Comparison of ENCODE assay signal across 1 cellular context in the genomic region with DNA sequence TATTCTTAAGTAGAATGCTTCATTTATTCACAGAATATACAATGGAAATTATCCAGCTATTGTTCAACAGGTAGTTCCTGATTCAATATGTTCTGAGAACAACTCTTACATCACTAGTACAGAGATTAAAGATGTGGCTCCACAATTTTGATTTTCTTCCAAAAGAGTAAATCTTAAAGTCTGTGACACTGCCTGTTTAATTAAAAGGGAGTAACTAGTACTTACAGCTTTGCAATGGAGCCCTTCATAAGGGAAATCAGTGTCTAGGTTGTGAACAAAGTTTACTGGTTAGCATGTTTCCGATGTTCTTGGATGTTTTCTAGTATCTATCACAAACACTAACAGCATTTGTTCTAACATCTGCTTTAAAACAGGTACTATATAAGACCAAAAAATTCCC.
TF ChIP-seq lines count a peak whose summit lies in the region.

No MANE protein-coding gene starts in this region.

TF ChIP-seq in WTC11, 78 proteins besides CTCF, POLR2A, EP300 and RAD21 (continued from another document):
- TF ChIP-seq, protein P1, sequence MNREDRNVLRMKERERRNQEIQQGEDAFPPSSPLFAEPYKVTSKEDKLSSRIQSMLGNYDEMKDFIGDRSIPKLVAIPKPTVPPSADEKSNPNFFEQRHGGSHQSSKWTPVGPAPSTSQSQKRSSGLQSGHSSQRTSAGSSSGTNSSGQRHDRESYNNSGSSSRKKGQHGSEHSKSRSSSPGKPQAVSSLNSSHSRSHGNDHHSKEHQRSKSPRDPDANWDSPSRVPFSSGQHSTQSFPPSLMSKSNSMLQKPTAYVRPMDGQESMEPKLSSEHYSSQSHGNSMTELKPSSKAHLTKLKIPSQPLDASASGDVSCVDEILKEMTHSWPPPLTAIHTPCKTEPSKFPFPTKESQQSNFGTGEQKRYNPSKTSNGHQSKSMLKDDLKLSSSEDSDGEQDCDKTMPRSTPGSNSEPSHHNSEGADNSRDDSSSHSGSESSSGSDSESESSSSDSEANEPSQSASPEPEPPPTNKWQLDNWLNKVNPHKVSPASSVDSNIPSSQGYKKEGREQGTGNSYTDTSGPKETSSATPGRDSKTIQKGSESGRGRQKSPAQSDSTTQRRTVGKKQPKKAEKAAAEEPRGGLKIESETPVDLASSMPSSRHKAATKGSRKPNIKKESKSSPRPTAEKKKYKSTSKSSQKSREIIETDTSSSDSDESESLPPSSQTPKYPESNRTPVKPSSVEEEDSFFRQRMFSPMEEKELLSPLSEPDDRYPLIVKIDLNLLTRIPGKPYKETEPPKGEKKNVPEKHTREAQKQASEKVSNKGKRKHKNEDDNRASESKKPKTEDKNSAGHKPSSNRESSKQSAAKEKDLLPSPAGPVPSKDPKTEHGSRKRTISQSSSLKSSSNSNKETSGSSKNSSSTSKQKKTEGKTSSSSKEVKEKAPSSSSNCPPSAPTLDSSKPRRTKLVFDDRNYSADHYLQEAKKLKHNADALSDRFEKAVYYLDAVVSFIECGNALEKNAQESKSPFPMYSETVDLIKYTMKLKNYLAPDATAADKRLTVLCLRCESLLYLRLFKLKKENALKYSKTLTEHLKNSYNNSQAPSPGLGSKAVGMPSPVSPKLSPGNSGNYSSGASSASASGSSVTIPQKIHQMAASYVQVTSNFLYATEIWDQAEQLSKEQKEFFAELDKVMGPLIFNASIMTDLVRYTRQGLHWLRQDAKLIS (CRISPR knock-in tag; IDR thresholded peaks at IDR 0.05; ENCODE audit: borderline replicate concordance), result no peak
- TF ChIP-seq, protein P2, sequence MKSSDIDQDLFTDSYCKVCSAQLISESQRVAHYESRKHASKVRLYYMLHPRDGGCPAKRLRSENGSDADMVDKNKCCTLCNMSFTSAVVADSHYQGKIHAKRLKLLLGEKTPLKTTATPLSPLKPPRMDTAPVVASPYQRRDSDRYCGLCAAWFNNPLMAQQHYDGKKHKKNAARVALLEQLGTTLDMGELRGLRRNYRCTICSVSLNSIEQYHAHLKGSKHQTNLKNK (CRISPR knock-in tag; IDR thresholded peaks at IDR 0.05), result no peak
- TF ChIP-seq, protein P3, sequence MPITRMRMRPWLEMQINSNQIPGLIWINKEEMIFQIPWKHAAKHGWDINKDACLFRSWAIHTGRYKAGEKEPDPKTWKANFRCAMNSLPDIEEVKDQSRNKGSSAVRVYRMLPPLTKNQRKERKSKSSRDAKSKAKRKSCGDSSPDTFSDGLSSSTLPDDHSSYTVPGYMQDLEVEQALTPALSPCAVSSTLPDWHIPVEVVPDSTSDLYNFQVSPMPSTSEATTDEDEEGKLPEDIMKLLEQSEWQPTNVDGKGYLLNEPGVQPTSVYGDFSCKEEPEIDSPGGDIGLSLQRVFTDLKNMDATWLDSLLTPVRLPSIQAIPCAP (CRISPR knock-in tag; IDR thresholded peaks at IDR 0.05), result no peak
- TF ChIP-seq, protein P4, sequence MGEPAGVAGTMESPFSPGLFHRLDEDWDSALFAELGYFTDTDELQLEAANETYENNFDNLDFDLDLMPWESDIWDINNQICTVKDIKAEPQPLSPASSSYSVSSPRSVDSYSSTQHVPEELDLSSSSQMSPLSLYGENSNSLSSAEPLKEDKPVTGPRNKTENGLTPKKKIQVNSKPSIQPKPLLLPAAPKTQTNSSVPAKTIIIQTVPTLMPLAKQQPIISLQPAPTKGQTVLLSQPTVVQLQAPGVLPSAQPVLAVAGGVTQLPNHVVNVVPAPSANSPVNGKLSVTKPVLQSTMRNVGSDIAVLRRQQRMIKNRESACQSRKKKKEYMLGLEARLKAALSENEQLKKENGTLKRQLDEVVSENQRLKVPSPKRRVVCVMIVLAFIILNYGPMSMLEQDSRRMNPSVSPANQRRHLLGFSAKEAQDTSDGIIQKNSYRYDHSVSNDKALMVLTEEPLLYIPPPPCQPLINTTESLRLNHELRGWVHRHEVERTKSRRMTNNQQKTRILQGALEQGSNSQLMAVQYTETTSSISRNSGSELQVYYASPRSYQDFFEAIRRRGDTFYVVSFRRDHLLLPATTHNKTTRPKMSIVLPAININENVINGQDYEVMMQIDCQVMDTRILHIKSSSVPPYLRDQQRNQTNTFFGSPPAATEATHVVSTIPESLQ (CRISPR knock-in tag; IDR thresholded peaks at IDR 0.05), result no peak
- TF ChIP-seq, protein P5, sequence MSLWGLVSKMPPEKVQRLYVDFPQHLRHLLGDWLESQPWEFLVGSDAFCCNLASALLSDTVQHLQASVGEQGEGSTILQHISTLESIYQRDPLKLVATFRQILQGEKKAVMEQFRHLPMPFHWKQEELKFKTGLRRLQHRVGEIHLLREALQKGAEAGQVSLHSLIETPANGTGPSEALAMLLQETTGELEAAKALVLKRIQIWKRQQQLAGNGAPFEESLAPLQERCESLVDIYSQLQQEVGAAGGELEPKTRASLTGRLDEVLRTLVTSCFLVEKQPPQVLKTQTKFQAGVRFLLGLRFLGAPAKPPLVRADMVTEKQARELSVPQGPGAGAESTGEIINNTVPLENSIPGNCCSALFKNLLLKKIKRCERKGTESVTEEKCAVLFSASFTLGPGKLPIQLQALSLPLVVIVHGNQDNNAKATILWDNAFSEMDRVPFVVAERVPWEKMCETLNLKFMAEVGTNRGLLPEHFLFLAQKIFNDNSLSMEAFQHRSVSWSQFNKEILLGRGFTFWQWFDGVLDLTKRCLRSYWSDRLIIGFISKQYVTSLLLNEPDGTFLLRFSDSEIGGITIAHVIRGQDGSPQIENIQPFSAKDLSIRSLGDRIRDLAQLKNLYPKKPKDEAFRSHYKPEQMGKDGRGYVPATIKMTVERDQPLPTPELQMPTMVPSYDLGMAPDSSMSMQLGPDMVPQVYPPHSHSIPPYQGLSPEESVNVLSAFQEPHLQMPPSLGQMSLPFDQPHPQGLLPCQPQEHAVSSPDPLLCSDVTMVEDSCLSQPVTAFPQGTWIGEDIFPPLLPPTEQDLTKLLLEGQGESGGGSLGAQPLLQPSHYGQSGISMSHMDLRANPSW (CRISPR knock-in tag; conservative IDR thresholded peaks at IDR 0.05; ENCODE audit: low read depth), result no peak
- TF ChIP-seq, protein P6, sequence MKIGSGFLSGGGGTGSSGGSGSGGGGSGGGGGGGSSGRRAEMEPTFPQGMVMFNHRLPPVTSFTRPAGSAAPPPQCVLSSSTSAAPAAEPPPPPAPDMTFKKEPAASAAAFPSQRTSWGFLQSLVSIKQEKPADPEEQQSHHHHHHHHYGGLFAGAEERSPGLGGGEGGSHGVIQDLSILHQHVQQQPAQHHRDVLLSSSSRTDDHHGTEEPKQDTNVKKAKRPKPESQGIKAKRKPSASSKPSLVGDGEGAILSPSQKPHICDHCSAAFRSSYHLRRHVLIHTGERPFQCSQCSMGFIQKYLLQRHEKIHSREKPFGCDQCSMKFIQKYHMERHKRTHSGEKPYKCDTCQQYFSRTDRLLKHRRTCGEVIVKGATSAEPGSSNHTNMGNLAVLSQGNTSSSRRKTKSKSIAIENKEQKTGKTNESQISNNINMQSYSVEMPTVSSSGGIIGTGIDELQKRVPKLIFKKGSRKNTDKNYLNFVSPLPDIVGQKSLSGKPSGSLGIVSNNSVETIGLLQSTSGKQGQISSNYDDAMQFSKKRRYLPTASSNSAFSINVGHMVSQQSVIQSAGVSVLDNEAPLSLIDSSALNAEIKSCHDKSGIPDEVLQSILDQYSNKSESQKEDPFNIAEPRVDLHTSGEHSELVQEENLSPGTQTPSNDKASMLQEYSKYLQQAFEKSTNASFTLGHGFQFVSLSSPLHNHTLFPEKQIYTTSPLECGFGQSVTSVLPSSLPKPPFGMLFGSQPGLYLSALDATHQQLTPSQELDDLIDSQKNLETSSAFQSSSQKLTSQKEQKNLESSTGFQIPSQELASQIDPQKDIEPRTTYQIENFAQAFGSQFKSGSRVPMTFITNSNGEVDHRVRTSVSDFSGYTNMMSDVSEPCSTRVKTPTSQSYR (CRISPR knock-in tag; IDR thresholded peaks at IDR 0.05), result no peak
- TF ChIP-seq ZNF232 (CRISPR knock-in tag; IDR thresholded peaks at IDR 0.05), result no peak
- no peak for TF ChIP-seq ZNF671 (CRISPR knock-in tag; IDR thresholded peaks at IDR 0.05)
